ENCODE assay signal across 1 cellular context in the genomic region with DNA sequence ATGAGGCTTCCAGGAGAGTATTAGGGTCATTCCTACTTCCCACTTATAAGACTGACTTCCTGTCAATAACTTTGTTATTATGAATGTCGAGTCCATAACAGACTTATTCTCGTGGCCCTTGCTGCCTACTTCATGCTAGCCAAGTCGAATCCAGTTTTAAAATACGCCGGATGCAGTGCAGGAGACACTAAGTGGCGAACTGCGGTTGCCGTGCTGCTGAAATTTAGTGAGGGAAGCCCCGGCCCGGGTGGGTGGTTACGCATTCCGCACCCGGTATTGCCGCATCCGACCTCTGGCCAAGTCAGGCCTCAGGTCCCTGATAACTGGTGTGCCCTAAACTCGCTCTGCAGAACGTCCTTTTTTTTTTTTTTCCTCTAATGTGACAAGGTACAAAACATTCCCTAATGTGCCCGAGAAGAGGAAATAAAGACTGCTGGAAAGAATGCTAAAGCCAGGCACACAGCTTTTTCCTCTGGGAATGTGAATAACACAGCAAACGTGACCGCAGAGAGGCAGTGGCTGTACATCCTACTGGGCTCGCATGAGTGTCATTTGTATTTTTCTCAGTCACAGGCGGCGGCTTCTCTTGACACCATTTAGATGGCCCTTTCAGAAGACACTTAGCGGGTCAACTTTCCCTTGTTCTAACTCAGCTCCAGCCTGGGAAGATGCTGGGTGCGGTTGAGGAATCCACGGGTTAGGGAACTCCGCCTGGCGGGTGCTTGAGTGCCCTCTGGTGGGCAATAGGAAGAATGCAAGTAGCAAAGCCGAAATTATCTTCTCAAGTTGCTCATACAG.
TF ChIP-seq lines count a peak whose summit lies in the region.

No MANE protein-coding gene starts in this region.

TF ChIP-seq in GM12878, 131 proteins besides CTCF, POLR2A, EP300 and RAD21 (continued from another document and continues in another):
- TF ChIP-seq, protein P1, sequence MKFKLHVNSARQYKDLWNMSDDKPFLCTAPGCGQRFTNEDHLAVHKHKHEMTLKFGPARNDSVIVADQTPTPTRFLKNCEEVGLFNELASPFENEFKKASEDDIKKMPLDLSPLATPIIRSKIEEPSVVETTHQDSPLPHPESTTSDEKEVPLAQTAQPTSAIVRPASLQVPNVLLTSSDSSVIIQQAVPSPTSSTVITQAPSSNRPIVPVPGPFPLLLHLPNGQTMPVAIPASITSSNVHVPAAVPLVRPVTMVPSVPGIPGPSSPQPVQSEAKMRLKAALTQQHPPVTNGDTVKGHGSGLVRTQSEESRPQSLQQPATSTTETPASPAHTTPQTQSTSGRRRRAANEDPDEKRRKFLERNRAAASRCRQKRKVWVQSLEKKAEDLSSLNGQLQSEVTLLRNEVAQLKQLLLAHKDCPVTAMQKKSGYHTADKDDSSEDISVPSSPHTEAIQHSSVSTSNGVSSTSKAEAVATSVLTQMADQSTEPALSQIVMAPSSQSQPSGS (IDR thresholded peaks at IDR 0.05; ENCODE audit: low read length): no peak
- TF ChIP-seq POLR2AphosphoS2 (IDR thresholded peaks at IDR 0.05; ENCODE audit: low read depth, low read length) (no peak), TBL1XR1 (IDR thresholded peaks at IDR 0.05; ENCODE audit: low read depth, low read length) (no peak), RUNX3 (IDR thresholded peaks at IDR 0.05; ENCODE audit: low read length) (peak; percentile 44; the same call in 1 of the 2 replicates), SIN3A (IDR thresholded peaks at IDR 0.05; ENCODE audit: low read depth, low read length) (no peak), JUNB (IDR thresholded peaks at IDR 0.05) (no peak), MEF2A (IDR thresholded peaks at IDR 0.05; ENCODE audit: insufficient read depth, low read depth, low read length) (no peak), NR2C2 (IDR thresholded peaks at IDR 0.05; ENCODE audit: borderline replicate concordance, control insufficient read depth, insufficient read length, low read depth) (no peak), DPF2 (IDR thresholded peaks at IDR 0.05) (peak; percentile 43; the same call in 1 of the 2 replicates), CHD1 (IDR thresholded peaks at IDR 0.05; ENCODE audit: low read depth, low read length) (no peak), RELA (IDR thresholded peaks at IDR 0.05; ENCODE audit: borderline replicate concordance, partially characterized antibody) (no peak), ZBED1 (IDR thresholded peaks at IDR 0.05; ENCODE audit: borderline replicate concordance) (no peak), ZNF384 (IDR thresholded peaks at IDR 0.05; ENCODE audit: borderline replicate concordance, low read depth, low read length) (no peak), POU2F2 (IDR thresholded peaks at IDR 0.05; ENCODE audit: borderline replicate concordance, low read depth, low read length) (no peak), FOS (IDR thresholded peaks at IDR 0.05; ENCODE audit: borderline replicate concordance, extremely low read depth, insufficient read length) (no peak), STAT1 (conservative IDR thresholded peaks at IDR 0.05) (no peak), MYB (IDR thresholded peaks at IDR 0.05; ENCODE audit: borderline replicate concordance, low read depth, low read length) (no peak), KLF5 (IDR thresholded peaks at IDR 0.05; ENCODE audit: partially characterized antibody) (no peak), JUND (IDR thresholded peaks at IDR 0.05; ENCODE audit: low read depth, low read length) (no peak), CBFB (IDR thresholded peaks at IDR 0.05; ENCODE audit: low read depth) (no peak), SMAD1 (IDR thresholded peaks at IDR 0.05; ENCODE audit: low read depth, partially characterized antibody) (no peak), RBBP5 (conservative IDR thresholded peaks at IDR 0.05) (no peak), CBX3 (IDR thresholded peaks at IDR 0.05; ENCODE audit: borderline replicate concordance, low read depth) (no peak), SREBF1 (IDR thresholded peaks at IDR 0.05; ENCODE audit: low read length) (no peak)
- TF ChIP-seq, protein P2, sequence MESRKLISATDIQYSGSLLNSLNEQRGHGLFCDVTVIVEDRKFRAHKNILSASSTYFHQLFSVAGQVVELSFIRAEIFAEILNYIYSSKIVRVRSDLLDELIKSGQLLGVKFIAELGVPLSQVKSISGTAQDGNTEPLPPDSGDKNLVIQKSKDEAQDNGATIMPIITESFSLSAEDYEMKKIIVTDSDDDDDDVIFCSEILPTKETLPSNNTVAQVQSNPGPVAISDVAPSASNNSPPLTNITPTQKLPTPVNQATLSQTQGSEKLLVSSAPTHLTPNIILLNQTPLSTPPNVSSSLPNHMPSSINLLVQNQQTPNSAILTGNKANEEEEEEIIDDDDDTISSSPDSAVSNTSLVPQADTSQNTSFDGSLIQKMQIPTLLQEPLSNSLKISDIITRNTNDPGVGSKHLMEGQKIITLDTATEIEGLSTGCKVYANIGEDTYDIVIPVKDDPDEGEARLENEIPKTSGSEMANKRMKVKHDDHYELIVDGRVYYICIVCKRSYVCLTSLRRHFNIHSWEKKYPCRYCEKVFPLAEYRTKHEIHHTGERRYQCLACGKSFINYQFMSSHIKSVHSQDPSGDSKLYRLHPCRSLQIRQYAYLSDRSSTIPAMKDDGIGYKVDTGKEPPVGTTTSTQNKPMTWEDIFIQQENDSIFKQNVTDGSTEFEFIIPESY (IDR thresholded peaks at IDR 0.05): no peak
- TF ChIP-seq, protein P3, sequence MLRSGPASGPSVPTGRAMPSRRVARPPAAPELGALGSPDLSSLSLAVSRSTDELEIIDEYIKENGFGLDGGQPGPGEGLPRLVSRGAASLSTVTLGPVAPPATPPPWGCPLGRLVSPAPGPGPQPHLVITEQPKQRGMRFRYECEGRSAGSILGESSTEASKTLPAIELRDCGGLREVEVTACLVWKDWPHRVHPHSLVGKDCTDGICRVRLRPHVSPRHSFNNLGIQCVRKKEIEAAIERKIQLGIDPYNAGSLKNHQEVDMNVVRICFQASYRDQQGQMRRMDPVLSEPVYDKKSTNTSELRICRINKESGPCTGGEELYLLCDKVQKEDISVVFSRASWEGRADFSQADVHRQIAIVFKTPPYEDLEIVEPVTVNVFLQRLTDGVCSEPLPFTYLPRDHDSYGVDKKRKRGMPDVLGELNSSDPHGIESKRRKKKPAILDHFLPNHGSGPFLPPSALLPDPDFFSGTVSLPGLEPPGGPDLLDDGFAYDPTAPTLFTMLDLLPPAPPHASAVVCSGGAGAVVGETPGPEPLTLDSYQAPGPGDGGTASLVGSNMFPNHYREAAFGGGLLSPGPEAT (IDR thresholded peaks at IDR 0.05; ENCODE audit: low read depth): peak; percentile 81
- TF ChIP-seq, protein P4, sequence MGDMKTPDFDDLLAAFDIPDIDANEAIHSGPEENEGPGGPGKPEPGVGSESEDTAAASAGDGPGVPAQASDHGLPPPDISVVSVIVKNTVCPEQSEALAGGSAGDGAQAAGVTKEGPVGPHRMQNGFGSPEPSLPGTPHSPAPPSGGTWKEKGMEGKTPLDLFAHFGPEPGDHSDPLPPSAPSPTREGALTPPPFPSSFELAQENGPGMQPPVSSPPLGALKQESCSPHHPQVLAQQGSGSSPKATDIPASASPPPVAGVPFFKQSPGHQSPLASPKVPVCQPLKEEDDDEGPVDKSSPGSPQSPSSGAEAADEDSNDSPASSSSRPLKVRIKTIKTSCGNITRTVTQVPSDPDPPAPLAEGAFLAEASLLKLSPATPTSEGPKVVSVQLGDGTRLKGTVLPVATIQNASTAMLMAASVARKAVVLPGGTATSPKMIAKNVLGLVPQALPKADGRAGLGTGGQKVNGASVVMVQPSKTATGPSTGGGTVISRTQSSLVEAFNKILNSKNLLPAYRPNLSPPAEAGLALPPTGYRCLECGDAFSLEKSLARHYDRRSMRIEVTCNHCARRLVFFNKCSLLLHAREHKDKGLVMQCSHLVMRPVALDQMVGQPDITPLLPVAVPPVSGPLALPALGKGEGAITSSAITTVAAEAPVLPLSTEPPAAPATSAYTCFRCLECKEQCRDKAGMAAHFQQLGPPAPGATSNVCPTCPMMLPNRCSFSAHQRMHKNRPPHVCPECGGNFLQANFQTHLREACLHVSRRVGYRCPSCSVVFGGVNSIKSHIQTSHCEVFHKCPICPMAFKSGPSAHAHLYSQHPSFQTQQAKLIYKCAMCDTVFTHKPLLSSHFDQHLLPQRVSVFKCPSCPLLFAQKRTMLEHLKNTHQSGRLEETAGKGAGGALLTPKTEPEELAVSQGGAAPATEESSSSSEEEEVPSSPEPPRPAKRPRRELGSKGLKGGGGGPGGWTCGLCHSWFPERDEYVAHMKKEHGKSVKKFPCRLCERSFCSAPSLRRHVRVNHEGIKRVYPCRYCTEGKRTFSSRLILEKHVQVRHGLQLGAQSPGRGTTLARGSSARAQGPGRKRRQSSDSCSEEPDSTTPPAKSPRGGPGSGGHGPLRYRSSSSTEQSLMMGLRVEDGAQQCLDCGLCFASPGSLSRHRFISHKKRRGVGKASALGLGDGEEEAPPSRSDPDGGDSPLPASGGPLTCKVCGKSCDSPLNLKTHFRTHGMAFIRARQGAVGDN (IDR thresholded peaks at IDR 0.05): no peak
- TF ChIP-seq, protein P5, sequence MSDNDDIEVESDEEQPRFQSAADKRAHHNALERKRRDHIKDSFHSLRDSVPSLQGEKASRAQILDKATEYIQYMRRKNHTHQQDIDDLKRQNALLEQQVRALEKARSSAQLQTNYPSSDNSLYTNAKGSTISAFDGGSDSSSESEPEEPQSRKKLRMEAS (IDR thresholded peaks at IDR 0.05; ENCODE audit: low read depth, low read length): no peak
- TF ChIP-seq, protein P6, sequence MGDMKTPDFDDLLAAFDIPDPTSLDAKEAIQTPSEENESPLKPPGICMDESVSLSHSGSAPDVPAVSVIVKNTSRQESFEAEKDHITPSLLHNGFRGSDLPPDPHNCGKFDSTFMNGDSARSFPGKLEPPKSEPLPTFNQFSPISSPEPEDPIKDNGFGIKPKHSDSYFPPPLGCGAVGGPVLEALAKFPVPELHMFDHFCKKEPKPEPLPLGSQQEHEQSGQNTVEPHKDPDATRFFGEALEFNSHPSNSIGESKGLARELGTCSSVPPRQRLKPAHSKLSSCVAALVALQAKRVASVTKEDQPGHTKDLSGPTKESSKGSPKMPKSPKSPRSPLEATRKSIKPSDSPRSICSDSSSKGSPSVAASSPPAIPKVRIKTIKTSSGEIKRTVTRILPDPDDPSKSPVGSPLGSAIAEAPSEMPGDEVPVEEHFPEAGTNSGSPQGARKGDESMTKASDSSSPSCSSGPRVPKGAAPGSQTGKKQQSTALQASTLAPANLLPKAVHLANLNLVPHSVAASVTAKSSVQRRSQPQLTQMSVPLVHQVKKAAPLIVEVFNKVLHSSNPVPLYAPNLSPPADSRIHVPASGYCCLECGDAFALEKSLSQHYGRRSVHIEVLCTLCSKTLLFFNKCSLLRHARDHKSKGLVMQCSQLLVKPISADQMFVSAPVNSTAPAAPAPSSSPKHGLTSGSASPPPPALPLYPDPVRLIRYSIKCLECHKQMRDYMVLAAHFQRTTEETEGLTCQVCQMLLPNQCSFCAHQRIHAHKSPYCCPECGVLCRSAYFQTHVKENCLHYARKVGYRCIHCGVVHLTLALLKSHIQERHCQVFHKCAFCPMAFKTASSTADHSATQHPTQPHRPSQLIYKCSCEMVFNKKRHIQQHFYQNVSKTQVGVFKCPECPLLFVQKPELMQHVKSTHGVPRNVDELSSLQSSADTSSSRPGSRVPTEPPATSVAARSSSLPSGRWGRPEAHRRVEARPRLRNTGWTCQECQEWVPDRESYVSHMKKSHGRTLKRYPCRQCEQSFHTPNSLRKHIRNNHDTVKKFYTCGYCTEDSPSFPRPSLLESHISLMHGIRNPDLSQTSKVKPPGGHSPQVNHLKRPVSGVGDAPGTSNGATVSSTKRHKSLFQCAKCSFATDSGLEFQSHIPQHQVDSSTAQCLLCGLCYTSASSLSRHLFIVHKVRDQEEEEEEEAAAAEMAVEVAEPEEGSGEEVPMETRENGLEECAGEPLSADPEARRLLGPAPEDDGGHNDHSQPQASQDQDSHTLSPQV (IDR thresholded peaks at IDR 0.05): 0 out of 2 replicates have a peak, but pooled peaks have one; percentile 19
- TF ChIP-seq, protein P7, sequence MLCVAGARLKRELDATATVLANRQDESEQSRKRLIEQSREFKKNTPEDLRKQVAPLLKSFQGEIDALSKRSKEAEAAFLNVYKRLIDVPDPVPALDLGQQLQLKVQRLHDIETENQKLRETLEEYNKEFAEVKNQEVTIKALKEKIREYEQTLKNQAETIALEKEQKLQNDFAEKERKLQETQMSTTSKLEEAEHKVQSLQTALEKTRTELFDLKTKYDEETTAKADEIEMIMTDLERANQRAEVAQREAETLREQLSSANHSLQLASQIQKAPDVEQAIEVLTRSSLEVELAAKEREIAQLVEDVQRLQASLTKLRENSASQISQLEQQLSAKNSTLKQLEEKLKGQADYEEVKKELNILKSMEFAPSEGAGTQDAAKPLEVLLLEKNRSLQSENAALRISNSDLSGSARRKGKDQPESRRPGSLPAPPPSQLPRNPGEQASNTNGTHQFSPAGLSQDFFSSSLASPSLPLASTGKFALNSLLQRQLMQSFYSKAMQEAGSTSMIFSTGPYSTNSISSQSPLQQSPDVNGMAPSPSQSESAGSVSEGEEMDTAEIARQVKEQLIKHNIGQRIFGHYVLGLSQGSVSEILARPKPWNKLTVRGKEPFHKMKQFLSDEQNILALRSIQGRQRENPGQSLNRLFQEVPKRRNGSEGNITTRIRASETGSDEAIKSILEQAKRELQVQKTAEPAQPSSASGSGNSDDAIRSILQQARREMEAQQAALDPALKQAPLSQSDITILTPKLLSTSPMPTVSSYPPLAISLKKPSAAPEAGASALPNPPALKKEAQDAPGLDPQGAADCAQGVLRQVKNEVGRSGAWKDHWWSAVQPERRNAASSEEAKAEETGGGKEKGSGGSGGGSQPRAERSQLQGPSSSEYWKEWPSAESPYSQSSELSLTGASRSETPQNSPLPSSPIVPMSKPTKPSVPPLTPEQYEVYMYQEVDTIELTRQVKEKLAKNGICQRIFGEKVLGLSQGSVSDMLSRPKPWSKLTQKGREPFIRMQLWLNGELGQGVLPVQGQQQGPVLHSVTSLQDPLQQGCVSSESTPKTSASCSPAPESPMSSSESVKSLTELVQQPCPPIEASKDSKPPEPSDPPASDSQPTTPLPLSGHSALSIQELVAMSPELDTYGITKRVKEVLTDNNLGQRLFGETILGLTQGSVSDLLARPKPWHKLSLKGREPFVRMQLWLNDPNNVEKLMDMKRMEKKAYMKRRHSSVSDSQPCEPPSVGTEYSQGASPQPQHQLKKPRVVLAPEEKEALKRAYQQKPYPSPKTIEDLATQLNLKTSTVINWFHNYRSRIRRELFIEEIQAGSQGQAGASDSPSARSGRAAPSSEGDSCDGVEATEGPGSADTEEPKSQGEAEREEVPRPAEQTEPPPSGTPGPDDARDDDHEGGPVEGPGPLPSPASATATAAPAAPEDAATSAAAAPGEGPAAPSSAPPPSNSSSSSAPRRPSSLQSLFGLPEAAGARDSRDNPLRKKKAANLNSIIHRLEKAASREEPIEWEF (IDR thresholded peaks at IDR 0.05; ENCODE audit: insufficient replicate concordance, low read depth, low read length): no peak
- TF ChIP-seq, protein P8, sequence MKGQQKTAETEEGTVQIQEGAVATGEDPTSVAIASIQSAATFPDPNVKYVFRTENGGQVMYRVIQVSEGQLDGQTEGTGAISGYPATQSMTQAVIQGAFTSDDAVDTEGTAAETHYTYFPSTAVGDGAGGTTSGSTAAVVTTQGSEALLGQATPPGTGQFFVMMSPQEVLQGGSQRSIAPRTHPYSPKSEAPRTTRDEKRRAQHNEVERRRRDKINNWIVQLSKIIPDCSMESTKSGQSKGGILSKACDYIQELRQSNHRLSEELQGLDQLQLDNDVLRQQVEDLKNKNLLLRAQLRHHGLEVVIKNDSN (IDR thresholded peaks at IDR 0.05; ENCODE audit: borderline replicate concordance, extremely low read length, insufficient read depth, low read depth, low read length): no peak
